In the genomic region with DNA sequence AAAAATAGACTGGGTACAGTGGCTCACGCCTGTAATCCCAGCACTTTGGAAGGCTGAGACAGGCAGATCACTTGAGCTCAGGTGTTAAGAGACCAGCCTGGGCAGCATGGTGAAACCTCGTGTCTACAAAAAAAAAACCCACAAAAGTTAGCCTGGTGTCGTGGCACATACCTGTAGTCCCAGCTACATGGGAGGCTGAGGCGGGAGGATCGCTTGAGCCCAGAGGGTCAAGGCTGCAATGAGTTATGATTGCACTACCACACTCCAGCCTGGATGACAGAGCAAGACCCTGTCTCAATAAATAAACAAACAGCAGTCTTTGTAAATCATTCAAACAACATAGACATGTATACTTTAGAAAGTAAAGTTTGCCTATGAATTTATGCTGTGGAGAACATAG, we compare ENCODE assay signal across 22 cellular contexts. TPM values are rescaled to one million over a fixed set of nuclear protein-coding genes. Genes with fewer than 3 reads are reported as not detected.
DNase-seq lines count a peak whose midpoint lies in the region; ATAC-seq and TF ChIP-seq lines count a peak whose summit lies in the region.
"Had no signal": no experiment of that assay in that cellular context is flagged by ENCODE, and none has a peak within 500 bp of the region (broad histone marks: within the 10 kb centered on the region; RNA-seq: fewer than 3 reads in every experiment).

No MANE protein-coding gene starts in this region.

- no peak overlapping the region for H2AFZ ChIP-seq in neural progenitor cell (replicated peaks)

- H3K4me3 Mint-ChIP-seq in Caco-2 (ENCODE audit: unreplicated experiment) (no peak overlapping the region), neural progenitor cell (no peak overlapping the region)
- no peak overlapping the region for H3K4me3 Mint-ChIP-seq in stimulated activated naive B cell treated with anti-CD40 and anti-IgM and Interleukin-4, amounts not matched to agents 10 μg/mL and 1 μg/mL and 100 μg/mL, for 72 hours
- no peak overlapping the region for H3K4me3 Mint-ChIP-seq in activated CD4-positive, alpha-beta T cell treated with anti-CD3 and anti-CD28 coated beads, Interleukin-2, amount 10 ng/mL, durations not matched to agents 24 days and 14 days
- H3K4me3 Mint-ChIP-seq: CD14-positive monocyte; CD4-positive, alpha-beta memory T cell; CD4-positive, CD25-positive, alpha-beta regulatory T cell; CD8-positive, alpha-beta memory T cell had no signal

- no peak overlapping the region for H3K27ac ChIP-seq in neural progenitor cell
- H3K27ac ChIP-seq in foreskin keratinocyte, result no peak overlapping the region
- H3K27ac ChIP-seq: BLaER1 had no signal

- H3K36me3 Mint-ChIP-seq in Caco-2 (ENCODE audit: insufficient read depth, unreplicated experiment), result peaks cover 4% of the 10 kb centered on the region
- no peaks in the 10 kb centered on the region for H3K36me3 Mint-ChIP-seq in neural progenitor cell
- peaks cover 3 to 9% of the 10 kb centered on the region in 2 donors for H3K36me3 Mint-ChIP-seq in stimulated activated naive B cell treated with anti-CD40 and anti-IgM and Interleukin-4, amounts not matched to agents 10 μg/mL and 1 μg/mL and 100 μg/mL, for 72 hours
- peaks cover under 1% of the 10 kb centered on the region for H3K36me3 Mint-ChIP-seq in activated CD4-positive, alpha-beta T cell treated with anti-CD3 and anti-CD28 coated beads, Interleukin-2, amount 10 ng/mL, durations not matched to agents 24 days and 14 days (ENCODE audit: low read depth)
- H3K36me3 Mint-ChIP-seq: CD4-positive, alpha-beta memory T cell; CD4-positive, CD25-positive, alpha-beta regulatory T cell; CD8-positive, alpha-beta memory T cell had no signal

- DNase-seq in Caco-2 (no peak), HEK293T (ENCODE audit: extremely low spot score) (no peak), neural progenitor cell (ENCODE audit: low spot score) (no peak), foreskin keratinocyte (no peak)
- no peak for DNase-seq in stimulated activated naive B cell treated with anti-CD40 and anti-IgM and Interleukin-4, amounts not matched to agents 10 μg/mL and 1 μg/mL and 100 μg/mL, for 72 hours
- no peak for DNase-seq in activated CD4-positive, alpha-beta T cell treated with anti-CD3 and anti-CD28 coated beads, Interleukin-2, amount 10 ng/mL, durations not matched to agents 24 days and 14 days
- DNase-seq: 8988T; ACHN; BE2C; C1 segment of cervical spinal cord; Calu3; CD4-positive, alpha-beta memory T cell; CD4-positive, CD25-positive, alpha-beta regulatory T cell; CD8-positive, alpha-beta memory T cell; COR-L47; DMS79 treated with DMSO at 0.1 percent for 48 hours; GF-D8 had no signal

- TF ChIP-seq CTCF in Caco-2 (IDR thresholded peaks at IDR 0.05; ENCODE audit: insufficient read depth in 1 of 2, low read depth in 1 of 2, low read length in 1 of 2, severe bottlenecking in 1 of 2, unreplicated experiment in 1 of 2), result no peak
- no peak for TF ChIP-seq CTCF in neural progenitor cell (IDR thresholded peaks at IDR 0.05)
- no peak for TF ChIP-seq CTCF in foreskin keratinocyte (conservative IDR thresholded peaks at IDR 0.05)

- POLR2A ChIA-PET in Caco-2 (lab: Charles Lee), result no interaction called here
- POLR2A ChIA-PET in HEK293T (lab: Yijun Ruan, JAX), result no interaction called here

- intact Hi-C loops in Caco-2 (cut with micrococcal nuclease; ENCODE audit: unreplicated experiment), result no loop called here
- intact Hi-C loops in activated CD4-positive, alpha-beta T cell treated with anti-CD3 and anti-CD28 coated beads, Interleukin-2, amount 10 ng/mL, durations not matched to agents 24 days and 14 days (cut with micrococcal nuclease), result no loop called here

- no peak overlapping the region for H3K4me2 ChIP-seq in neural progenitor cell
- H3K4me2 ChIP-seq: BLaER1 had no signal

- H3K27ac Mint-ChIP-seq in Caco-2 (ENCODE audit: unreplicated experiment), result peak overlapping the region; percentile 30
- H3K27ac Mint-ChIP-seq in neural progenitor cell, result peak overlapping the region; percentile 35
- peak overlapping the region; percentile 65 for H3K27ac Mint-ChIP-seq in stimulated activated naive B cell treated with anti-CD40 and anti-IgM and Interleukin-4, amounts not matched to agents 10 μg/mL and 1 μg/mL and 100 μg/mL, for 72 hours
- H3K27ac Mint-ChIP-seq in activated CD4-positive, alpha-beta T cell treated with anti-CD3 and anti-CD28 coated beads, Interleukin-2, amount 10 ng/mL, durations not matched to agents 24 days and 14 days, result no peak overlapping the region
- H3K27ac Mint-ChIP-seq: CD4-positive, alpha-beta memory T cell; CD4-positive, CD25-positive, alpha-beta regulatory T cell; CD8-positive, alpha-beta memory T cell had no signal

- H3K27me3 Mint-ChIP-seq in Caco-2 (ENCODE audit: insufficient read depth, unreplicated experiment), result peaks cover 4% of the 10 kb centered on the region
- H3K27me3 Mint-ChIP-seq in neural progenitor cell (ENCODE audit: insufficient read depth, low read depth), result peaks cover 11% of the 10 kb centered on the region
- H3K27me3 Mint-ChIP-seq in stimulated activated naive B cell treated with anti-CD40 and anti-IgM and Interleukin-4, amounts not matched to agents 10 μg/mL and 1 μg/mL and 100 μg/mL, for 72 hours, result peaks cover 9 to 18% of the 10 kb centered on the region in 2 donors
- H3K27me3 Mint-ChIP-seq in activated CD4-positive, alpha-beta T cell treated with anti-CD3 and anti-CD28 coated beads, Interleukin-2, amount 10 ng/mL, durations not matched to agents 24 days and 14 days, result peaks cover 20% of the 10 kb centered on the region

- ATAC-seq in stimulated activated naive B cell treated with anti-CD40 and anti-IgM and Interleukin-4, amounts not matched to agents 10 μg/mL and 1 μg/mL and 100 μg/mL, for 72 hours (replicated peaks), result no peak
- ATAC-seq in foreskin keratinocyte, result no peak
- ATAC-seq in HG03159 (IDR thresholded peaks at IDR 0.05; ENCODE audit: unreplicated experiment), result no peak

- BruUV-seq in Caco-2 (replicated peaks; lab: Mats Ljungman, UMichigan), result no TSS peak

- H3K4me3 ChIP-seq in Caco-2 (ENCODE audit: low read depth, low read length), result no peak overlapping the region
- no peak overlapping the region for H3K4me3 ChIP-seq in neural progenitor cell
- H3K4me3 ChIP-seq: BLaER1 had no signal

- no peaks in the 10 kb centered on the region for H3F3A ChIP-seq in neural progenitor cell (ENCODE audit: low read depth)

- H3K27me3 ChIP-seq in Caco-2 (replicated peaks; ENCODE audit: control insufficient read depth, insufficient read depth, low read length) (no peaks in the 10 kb centered on the region), neural progenitor cell (no peaks in the 10 kb centered on the region), foreskin keratinocyte (peaks cover 23% of the 10 kb centered on the region)
- H3K27me3 ChIP-seq: BE2C, BLaER1 had no signal

- peaks cover 13% of the 10 kb centered on the region for H3K9me3 Mint-ChIP-seq in Caco-2 (ENCODE audit: unreplicated experiment)
- peaks cover 12% of the 10 kb centered on the region for H3K9me3 Mint-ChIP-seq in neural progenitor cell
- peaks cover 3 to 9% of the 10 kb centered on the region in 2 donors for H3K9me3 Mint-ChIP-seq in stimulated activated naive B cell treated with anti-CD40 and anti-IgM and Interleukin-4, amounts not matched to agents 10 μg/mL and 1 μg/mL and 100 μg/mL, for 72 hours
- H3K9me3 Mint-ChIP-seq in activated CD4-positive, alpha-beta T cell treated with anti-CD3 and anti-CD28 coated beads, Interleukin-2, amount 10 ng/mL, durations not matched to agents 24 days and 14 days, result peaks cover 9% of the 10 kb centered on the region
- H3K9me3 Mint-ChIP-seq: CD8-positive, alpha-beta memory T cell had no signal

- H3K4me1 ChIP-seq in Caco-2, result peaks cover 4% of the 10 kb centered on the region; the same call in 1 of the 2 replicates
- H3K4me1 ChIP-seq in neural progenitor cell, result no peaks in the 10 kb centered on the region
- no peaks in the 10 kb centered on the region for H3K4me1 ChIP-seq in foreskin keratinocyte
- H3K4me1 ChIP-seq: BE2C, BLaER1 had no signal

- no peaks in the 10 kb centered on the region for H3K36me3 ChIP-seq in Caco-2 (ENCODE audit: control insufficient read depth, insufficient read depth, low read length)
- H3K36me3 ChIP-seq in neural progenitor cell, result no peaks in the 10 kb centered on the region
- H3K36me3 ChIP-seq: BE2C, BLaER1 had no signal

- CTCF ChIA-PET in Caco-2 (lab: Charles Lee) (no interaction called here), HEK293T (lab: Yijun Ruan, JAX) (no interaction called here)

- H3K4me1 Mint-ChIP-seq in Caco-2 (ENCODE audit: low read depth, unreplicated experiment) (peaks cover 9% of the 10 kb centered on the region), neural progenitor cell (no peaks in the 10 kb centered on the region)
- no peaks in the 10 kb centered on the region for H3K4me1 Mint-ChIP-seq in stimulated activated naive B cell treated with anti-CD40 and anti-IgM and Interleukin-4, amounts not matched to agents 10 μg/mL and 1 μg/mL and 100 μg/mL, for 72 hours
- H3K4me1 Mint-ChIP-seq in activated CD4-positive, alpha-beta T cell treated with anti-CD3 and anti-CD28 coated beads, Interleukin-2, amount 10 ng/mL, durations not matched to agents 24 days and 14 days, result no peaks in the 10 kb centered on the region
- H3K4me1 Mint-ChIP-seq: CD14-positive monocyte; CD4-positive, CD25-positive, alpha-beta regulatory T cell; CD8-positive, alpha-beta memory T cell had no signal

- H3K9me3 ChIP-seq in Caco-2 (no peaks in the 10 kb centered on the region; the same call in 1 of the 2 replicates), neural progenitor cell (ENCODE audit: low read depth) (no peaks in the 10 kb centered on the region)
- H3K9me3 ChIP-seq: BE2C had no signal

- no peak overlapping the region for H3K9ac ChIP-seq in neural progenitor cell
- H3K9ac ChIP-seq: BLaER1 had no signal

- H3K79me2 ChIP-seq in neural progenitor cell (ENCODE audit: low read depth), result no peaks in the 10 kb centered on the region

- no peaks in the 10 kb centered on the region for H4K20me1 ChIP-seq in neural progenitor cell (ENCODE audit: low read depth)
- H4K20me1 ChIP-seq: BLaER1 had no signal

RNA-seq across cellular contexts. Expression of a gene that starts 2.5 kb away (rescaled TPM):
- 0.30 TPM in 1 of 2 replicates, not detected in the other for total RNA-seq in Caco-2 (2022)
- total RNA-seq in neural progenitor cell (ENCODE audit: low replicate concordance), result 0.99 TPM in 1 of 2 replicates, not detected in the other
- total RNA-seq in foreskin keratinocyte, result 0.14 and 0.18 TPM in 2 replicates
- polyA plus RNA-seq in foreskin keratinocyte, result 0.08 TPM in 1 of 2 replicates, not detected in the other
- total RNA-seq in activated CD4-positive, alpha-beta T cell treated with anti-CD3 and anti-CD28 coated beads, Interleukin-2, amount 10 ng/mL, durations not matched to agents 24 days and 14 days, result not detected in 2 replicates
- total RNA-seq: A673; Calu3; CD4-positive, alpha-beta memory T cell; CD4-positive, CD25-positive, alpha-beta regulatory T cell; CD8-positive, alpha-beta memory T cell had no signal
- polyA plus RNA-seq: CD4-positive, alpha-beta memory T cell; CD4-positive, CD25-positive, alpha-beta regulatory T cell; CD8-positive, alpha-beta memory T cell had no signal

RNA-seq across cellular contexts. Expression of a gene that starts 7.1 kb away (rescaled TPM):
- total RNA-seq in Caco-2 (2022), result 0.14 TPM in 1 of 2 replicates, not detected in the other
- total RNA-seq in neural progenitor cell (ENCODE audit: low replicate concordance), result not detected in 2 replicates
- total RNA-seq in foreskin keratinocyte, result not detected in 2 replicates
- polyA plus RNA-seq in foreskin keratinocyte, result not detected in 2 replicates
- not detected in 2 replicates for total RNA-seq in activated CD4-positive, alpha-beta T cell treated with anti-CD3 and anti-CD28 coated beads, Interleukin-2, amount 10 ng/mL, durations not matched to agents 24 days and 14 days
- total RNA-seq: Calu3; CD4-positive, alpha-beta memory T cell had no signal

RNA-seq across cellular contexts. Expression of a gene that starts 34.2 kb away (rescaled TPM):
- total RNA-seq in Caco-2 (2022) (not detected in 2 replicates), neural progenitor cell (ENCODE audit: low replicate concordance) (not detected in 2 replicates), foreskin keratinocyte (not detected in 2 replicates)
- not detected in 2 replicates for polyA plus RNA-seq in foreskin keratinocyte
- total RNA-seq in activated CD4-positive, alpha-beta T cell treated with anti-CD3 and anti-CD28 coated beads, Interleukin-2, amount 10 ng/mL, durations not matched to agents 24 days and 14 days, result not detected in 2 replicates
- total RNA-seq: A673; Calu3; CD4-positive, alpha-beta memory T cell; CD4-positive, CD25-positive, alpha-beta regulatory T cell; CD8-positive, alpha-beta memory T cell had no signal
- polyA plus RNA-seq: AG04450; CD14-positive monocyte; CD4-positive, alpha-beta memory T cell; CD4-positive, CD25-positive, alpha-beta regulatory T cell; CD8-positive, alpha-beta memory T cell had no signal
